ENCODE assay signal across 8 cellular contexts in genomic region chr12:40946612-40947194, GRCh38.
DNase-seq lines count a peak whose midpoint lies in the region; ATAC-seq and TF ChIP-seq lines count a peak whose summit lies in the region.

No MANE protein-coding gene starts in this region.

- no peak for TF ChIP-seq POLR2A in heart left ventricle (IDR thresholded peaks at IDR 0.05)

- no peak for DNase-seq in heart left ventricle
- no peak for DNase-seq in left cardiac atrium
- peak; percentile 11 for DNase-seq in NCI-H1105 (lab: John Stamatoyannopoulos, UW)
- peak; percentile 53 for DNase-seq in astrocyte of the hippocampus (ENCODE audit: low read depth, low spot score)
- no peak for DNase-seq in left lobe of liver (ENCODE audit: low spot score)
- DNase-seq in OCI-M2 (lab: John Stamatoyannopoulos, UW; ENCODE audit: unreplicated experiment) = no peak
- no peak for DNase-seq in cortex of kidney (lab: John Stamatoyannopoulos, UW)
- no peak for DNase-seq in activated T-cell treated with anti-CD3 and anti-CD28 coated beads, Interleukin-2, amount 50 U/mL, for 72 hours

- no peaks in the 10 kb centered on the region for H3K36me3 ChIP-seq in heart left ventricle

- ATAC-seq in heart left ventricle (no peak), left cardiac atrium (no peak), left lobe of liver (peak; percentile 70)
- no peak for ATAC-seq in activated T-cell treated with anti-CD3 and anti-CD28 coated beads, Interleukin-2, amount 50 U/mL, for 72 hours (replicated peaks in 1 of 2)

- intact Hi-C loops in heart left ventricle (cut with DNase I) = loop anchor here in 7 of 10 donors (5.0 to 10.0 kb wide), 2 partner anchors 1076 to 1078 kb away; no protein-coding TSS in a partner anchor
- intact Hi-C loops in left cardiac atrium (cut with DNase I) = loop anchor here in 1 of 2 donors (10.0 kb wide), 1 partner anchor 1078 kb away; no protein-coding TSS in a partner anchor

- TF ChIP-seq CTCF in heart left ventricle (IDR thresholded peaks at IDR 0.05) = peak; percentile 42 to 76 (median 62)

- H3K4me1 Mint-ChIP-seq in activated T-cell treated with anti-CD3 and anti-CD28 coated beads, Interleukin-2, amount 50 U/mL, for 72 hours (ENCODE audit: low read depth) = no peaks in the 10 kb centered on the region

- 0 to 5% (median 2%) methylated on average over 1 of the region's 1 CpG for WGBS in heart left ventricle, 4 donors

- H3K27me3 Mint-ChIP-seq in activated T-cell treated with anti-CD3 and anti-CD28 coated beads, Interleukin-2, amount 50 U/mL, for 72 hours (ENCODE audit: low read depth) = no peaks in the 10 kb centered on the region

- no peak overlapping the region for H3K4me3 ChIP-seq in heart left ventricle

- H3K27ac Mint-ChIP-seq in activated T-cell treated with anti-CD3 and anti-CD28 coated beads, Interleukin-2, amount 50 U/mL, for 72 hours = no peak overlapping the region

- H3K36me3 Mint-ChIP-seq in activated T-cell treated with anti-CD3 and anti-CD28 coated beads, Interleukin-2, amount 50 U/mL, for 72 hours (ENCODE audit: insufficient read depth in 2 of 2) = no peaks in the 10 kb centered on the region

- H3K27ac ChIP-seq in heart left ventricle = no peak overlapping the region

- H3K9me3 ChIP-seq in heart left ventricle = no peaks in the 10 kb centered on the region

- no peak overlapping the region for H3K4me3 Mint-ChIP-seq in activated T-cell treated with anti-CD3 and anti-CD28 coated beads, Interleukin-2, amount 50 U/mL, for 72 hours

- no peaks in the 10 kb centered on the region for H3K9me3 Mint-ChIP-seq in activated T-cell treated with anti-CD3 and anti-CD28 coated beads, Interleukin-2, amount 50 U/mL, for 72 hours

- no peaks in the 10 kb centered on the region for H3K4me1 ChIP-seq in heart left ventricle

- peaks cover 0 to 7% (median 0%) of the 10 kb centered on the region in 9 donors for H3K27me3 ChIP-seq in heart left ventricle

Comparison
In these comparisons a context has a peak if more than half of its experiments do, and no peak if none do; other contexts are left out.
1. DNase-seq: peak in NCI-H1105 (single experiment) and astrocyte of the hippocampus (single experiment); none in heart left ventricle (0 of 5), left cardiac atrium (single experiment), left lobe of liver (single experiment), OCI-M2 (single experiment), cortex of kidney (single experiment) and activated T-cell treated with anti-CD3 and anti-CD28 coated beads, Interleukin-2, amount 50 U/mL, for 72 hours (0 of 2).